In genomic region chr3:172276103-172276502, GRCh38 we compare ENCODE assay signal across 19 cellular contexts.
DNase-seq lines count a peak whose midpoint lies in the region; ATAC-seq and TF ChIP-seq lines count a peak whose summit lies in the region.
"Had no signal": no experiment of that assay in that cellular context is flagged by ENCODE, and none has a peak within 500 bp of the region (broad histone marks: within the 10 kb centered on the region; RNA-seq: fewer than 3 reads in every experiment).

No MANE protein-coding gene starts in this region.

- no peak overlapping the region for H3K56ac ChIP-seq in H9 (ENCODE audit: insufficient read length, low read depth, low read length)

- no peak overlapping the region for H3T11ph ChIP-seq in H9 (ENCODE audit: low read length)

- ATAC-seq in GM19035 (IDR thresholded peaks at IDR 0.05; ENCODE audit: unreplicated experiment) (no peak), GM19455 (IDR thresholded peaks at IDR 0.05; ENCODE audit: unreplicated experiment) (no peak)
- ATAC-seq: activated naive CD4-positive, alpha-beta T cell treated with anti-CD3 and anti-CD28 coated beads, Interleukin-2, amount 50 U/mL, for 72 hours; left ventricle myocardium superior had no signal

- no peaks in the 10 kb centered on the region for H3K9me3 ChIP-seq in H9 (ENCODE audit: control insufficient read depth, low read depth, low read length)
- H3K9me3 ChIP-seq: Caco-2, HAP-1, sigmoid colon had no signal

- H2BK15ac ChIP-seq in H9 (ENCODE audit: low read depth, low read length): no peak overlapping the region

- no peaks in the 10 kb centered on the region for H3K27me3 ChIP-seq in H9 (ENCODE audit: insufficient read depth, low read length)
- H3K27me3 ChIP-seq in brain microvascular endothelial cell (replicated peaks): no peaks in the 10 kb centered on the region
- H3K27me3 ChIP-seq: sigmoid colon had no signal

- no peaks in the 10 kb centered on the region for H3K4me1 ChIP-seq in H9 (ENCODE audit: insufficient read depth, low read length)
- H3K4me1 ChIP-seq: HAP-1 had no signal

- H4K91ac ChIP-seq in H9 (ENCODE audit: insufficient read length, low read depth, low read length): no peak overlapping the region

- no peaks in the 10 kb centered on the region for H3K9me3 Mint-ChIP-seq in Calu3 (ENCODE audit: low read depth, unreplicated experiment)
- H3K9me3 Mint-ChIP-seq in H9: no peaks in the 10 kb centered on the region
- H3K9me3 Mint-ChIP-seq in nephron: no peaks in the 10 kb centered on the region
- H3K9me3 Mint-ChIP-seq: activated naive CD4-positive, alpha-beta T cell treated with anti-CD3 and anti-CD28 coated beads, Interleukin-2, amount 50 U/mL, for 72 hours had no signal

- H3K23ac ChIP-seq in H9 (ENCODE audit: insufficient read length, low read depth, low read length): no peak overlapping the region

- no peak overlapping the region for H3K4me3 ChIP-seq in brain microvascular endothelial cell (ENCODE audit: low read depth, low read length)
- H3K4me3 ChIP-seq: HAP-1, sigmoid colon had no signal

- H3K14ac ChIP-seq in H9 (ENCODE audit: insufficient read depth, low read length): no peak overlapping the region

- H3K27ac ChIP-seq in H9 (ENCODE audit: insufficient read length, low read depth, low read length): no peak overlapping the region
- no peak overlapping the region for H3K27ac ChIP-seq in brain microvascular endothelial cell
- H3K27ac ChIP-seq: HL-60, sigmoid colon had no signal

- no peak overlapping the region for H2BK20ac ChIP-seq in H9 (ENCODE audit: low read depth, low read length, poor library complexity, severe bottlenecking)

- peaks cover 38% of the 10 kb centered on the region for H3K36me3 ChIP-seq in brain microvascular endothelial cell (replicated peaks)
- H3K36me3 ChIP-seq: HAP-1, sigmoid colon had no signal

- no peaks in the 10 kb centered on the region for H3K79me1 ChIP-seq in H9 (ENCODE audit: insufficient read depth, low read depth, low read length, poor library complexity, severe bottlenecking)

- in situ Hi-C loops in brain microvascular endothelial cell (cut with HindIII; ENCODE audit: low pct_ligation_motif_present, low sequenced_read_pairs): no loop called here

- no peak for DNase-seq in Calu3
- no peak for DNase-seq in H9
- DNase-seq in brain microvascular endothelial cell: no peak
- no peak for DNase-seq in NCI-H146 (lab: John Stamatoyannopoulos, UW)
- DNase-seq in NCI-H1092 treated with DMSO at 0.1 percent for 48 hours (lab: John Stamatoyannopoulos, UW): no peak
- DNase-seq: activated CD4-positive, alpha-beta T cell treated with anti-CD3 and anti-CD28 coated beads, Interleukin-2, amount 50 U/mL, for 4 hours; Caco-2; left ventricle myocardium superior; NCI-H774; RPMI8226; sigmoid colon; stimulated activated CD4-positive, alpha-beta T cell treated with anti-CD3 and anti-CD28 coated beads, Interleukin-2, amount 100 ng/mL, for 24 hours; T-helper 1 cell had no signal

- no peak overlapping the region for H3K4ac ChIP-seq in H9 (ENCODE audit: low read depth, low read length)

- no peak overlapping the region for H3K9ac ChIP-seq in H9 (ENCODE audit: extremely low read depth, insufficient read length, low read length)

- H3K4me1 Mint-ChIP-seq in Calu3 (ENCODE audit: low read depth, unreplicated experiment): peaks cover 55% of the 10 kb centered on the region
- H3K4me1 Mint-ChIP-seq in H9: peaks cover 0 to 2% of the 10 kb centered on the region in 2 experiments; a peak in 2 of 4 replicates
- H3K4me1 Mint-ChIP-seq in nephron: peaks cover 65% of the 10 kb centered on the region

- intact Hi-C loops in Calu3 (cut with micrococcal nuclease; ENCODE audit: unreplicated experiment): no loop called here

- H3K4me3 Mint-ChIP-seq in Calu3 (ENCODE audit: low read depth, unreplicated experiment): no peak overlapping the region
- H3K4me3 Mint-ChIP-seq in H9: no peak overlapping the region
- H3K4me3 Mint-ChIP-seq in nephron: no peak overlapping the region

- CTCF ChIA-PET in Calu3 (lab: Charles Lee): interaction anchor here (0.5 to 1.1 kb wide), 2 partner anchors 15 to 1408 kb away, joined by 3 read pairs; no protein-coding TSS in a partner anchor

- BruUV-seq in Calu3 (replicated peaks; lab: Mats Ljungman, UMichigan): no TSS peak

- peak overlapping the region; percentile 34 for H3K27ac Mint-ChIP-seq in Calu3 (ENCODE audit: unreplicated experiment)
- H3K27ac Mint-ChIP-seq in H9: no peak overlapping the region
- peak overlapping the region; percentile 47 to 72 (median 49) for H3K27ac Mint-ChIP-seq in nephron
- H3K27ac Mint-ChIP-seq: activated naive CD4-positive, alpha-beta T cell treated with anti-CD3 and anti-CD28 coated beads, Interleukin-2, amount 50 U/mL, for 72 hours had no signal

- no peaks in the 10 kb centered on the region for H3K27me3 Mint-ChIP-seq in Calu3 (ENCODE audit: unreplicated experiment)
- no peaks in the 10 kb centered on the region for H3K27me3 Mint-ChIP-seq in H9 (ENCODE audit: low read depth)
- H3K27me3 Mint-ChIP-seq in nephron (ENCODE audit: low read depth): no peaks in the 10 kb centered on the region

- no peak overlapping the region for H2BK5ac ChIP-seq in H9 (ENCODE audit: insufficient read length, low read length)

- no peaks in the 10 kb centered on the region for H3K23me2 ChIP-seq in H9 (ENCODE audit: insufficient read length, low read depth, low read length, poor library complexity, severe bottlenecking)

- TF ChIP-seq CTCF in Calu3 (IDR thresholded peaks at IDR 0.05; ENCODE audit: unreplicated experiment): no peak
- TF ChIP-seq CTCF in H9 (conservative IDR thresholded peaks at IDR 0.05): 0 out of 3 replicates have a peak, but pooled peaks have one; percentile 15
- TF ChIP-seq CTCF in brain microvascular endothelial cell (IDR thresholded peaks at IDR 0.05; ENCODE audit: low read depth, low read length, missing control alignments): peak; percentile 6
- TF ChIP-seq CTCF in nephron (IDR thresholded peaks at IDR 0.05; ENCODE audit: unreplicated experiment in 3 of 3): no peak

- no peak overlapping the region for H2BK120ac ChIP-seq in H9 (ENCODE audit: low read depth, low read length, poor library complexity, severe bottlenecking)

- peaks cover 73% of the 10 kb centered on the region for H3K36me3 Mint-ChIP-seq in Calu3 (ENCODE audit: insufficient read depth, unreplicated experiment)
- H3K36me3 Mint-ChIP-seq in H9 (ENCODE audit: insufficient read depth in 1 of 3, low read depth in 3 of 3): peaks cover 0 to 23% (median 6%) of the 10 kb centered on the region in 3 experiments; a peak in 5 of 7 replicates
- peaks cover 34% of the 10 kb centered on the region for H3K36me3 Mint-ChIP-seq in nephron (ENCODE audit: low read depth)
- H3K36me3 Mint-ChIP-seq: activated naive CD4-positive, alpha-beta T cell treated with anti-CD3 and anti-CD28 coated beads, Interleukin-2, amount 50 U/mL, for 72 hours had no signal

- H4K5ac ChIP-seq in H9 (ENCODE audit: insufficient read length, low read depth, low read length): no peak overlapping the region

- no peak overlapping the region for H4K8ac ChIP-seq in H9 (replicated peaks; ENCODE audit: insufficient read length, low read depth, low read length)

- no peak overlapping the region for H2BK12ac ChIP-seq in H9 (ENCODE audit: insufficient read length, low read depth, low read length)

- H3K18ac ChIP-seq in H9 (ENCODE audit: insufficient read length, low read depth, low read length): no peak overlapping the region

- H3K79me2 ChIP-seq in H9 (ENCODE audit: insufficient read depth, low read length): no peaks in the 10 kb centered on the region

- no peak overlapping the region for H2AFZ ChIP-seq in H9 (ENCODE audit: low read length)

- no peaks in the 10 kb centered on the region for H4K20me1 ChIP-seq in H9 (ENCODE audit: control insufficient read depth, insufficient read depth, insufficient read length)

- H3K4me2 ChIP-seq in H9 (ENCODE audit: insufficient read depth, insufficient read length, low read length): no peak overlapping the region

- H2AK5ac ChIP-seq in H9 (ENCODE audit: insufficient read length, low read length): no peak overlapping the region

Comparison
In these comparisons a context has a peak if more than half of its experiments do, and no peak if none do; other contexts are left out.
1. H3K27ac Mint-ChIP-seq: peak in Calu3 (single experiment) and nephron (3 of 3); none in H9 (0 of 3).
2. CTCF ChIP-seq: peak in H9 (single experiment) and brain microvascular endothelial cell (single experiment); none in Calu3 (single experiment) and nephron (0 of 3).